Comparison of ENCODE assay signal across 31 cellular contexts in the genomic region with DNA sequence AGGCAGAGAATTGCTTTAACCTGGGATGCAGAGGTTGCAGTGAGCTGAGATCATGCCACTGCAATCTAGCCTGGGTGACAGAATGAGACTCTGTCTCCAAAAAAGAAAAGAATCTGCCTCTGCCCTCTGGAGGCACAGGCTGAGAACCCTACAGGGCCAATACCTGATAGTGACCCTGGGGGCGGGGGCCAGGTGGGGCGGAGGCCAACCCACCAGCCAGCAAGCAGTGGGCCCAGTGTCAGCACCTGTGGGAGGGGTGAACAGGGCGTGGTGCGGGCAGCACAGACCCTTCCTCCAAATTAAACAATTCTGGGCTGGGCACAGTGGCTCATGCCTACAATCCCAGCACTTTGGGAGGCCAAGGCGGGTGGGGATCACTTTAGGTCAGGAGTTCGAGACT. TPM values are rescaled to one million over a fixed set of nuclear protein-coding genes. Genes with fewer than 3 reads are reported as not detected.
"Had no signal": no experiment of that assay in that cellular context is flagged by ENCODE, and none has a peak within 500 bp of the region (broad histone marks: within the 10 kb centered on the region; RNA-seq: fewer than 3 reads in every experiment).

No MANE protein-coding gene starts in this region.

- H3K4me3 ChIP-seq: esophagus squamous epithelium, heart right ventricle, lung, mucosa of descending colon, neural progenitor cell, ovary, psoas muscle, skin epidermis, suprapubic skin, transverse colon, vagina had no signal

- H3K9me3 ChIP-seq: esophagus squamous epithelium, heart right ventricle, mucosa of descending colon, ovary, psoas muscle, suprapubic skin, transverse colon, vagina had no signal

- FAIRE-seq: endometrium, islet of Langerhans had no signal

- H2AFZ ChIP-seq: neural progenitor cell had no signal

- DNase-seq: cortex of kidney; effector memory CD8-positive, alpha-beta T cell; erythroblast; esophagus squamous epithelium; foreskin melanocyte; glutamatergic neuron; heart right ventricle; hippocampal formation; mesenchymal stem cell; mucosa of descending colon; naive thymus-derived CD4-positive, alpha-beta T cell; ovary; psoas muscle; stimulated activated CD4-positive, alpha-beta T cell treated with anti-CD3 and anti-CD28 coated beads, Interleukin-15, amount 100 ng/mL, for 24 hours; stimulated activated CD4-positive, alpha-beta T cell treated with anti-CD3 and anti-CD28 coated beads, Interleukin-2, amount 100 ng/mL, for 48 hours; stimulated activated naive B cell treated with anti-CD40 and anti-IgM and Interleukin-4, amounts not matched to agents 10 μg/mL and 1 μg/mL and 100 μg/mL, for 72 hours; transverse colon had no signal

- H3K27ac ChIP-seq: esophagus squamous epithelium, neural progenitor cell, ovary, psoas muscle, suprapubic skin, transverse colon, vagina had no signal

- H3K4me2 ChIP-seq: neural progenitor cell had no signal

- ATAC-seq: effector memory CD8-positive, alpha-beta T cell; mucosa of descending colon; naive thymus-derived CD4-positive, alpha-beta T cell; psoas muscle; stimulated activated naive B cell treated with anti-CD40 and anti-IgM and Interleukin-4, amounts not matched to agents 10 μg/mL and 1 μg/mL and 100 μg/mL, for 72 hours had no signal

- H3K27me3 ChIP-seq: heart right ventricle, neural progenitor cell, ovary, suprapubic skin, transverse colon, vagina had no signal

- H3K36me3 ChIP-seq: esophagus squamous epithelium, heart right ventricle, neural progenitor cell, ovary, suprapubic skin, transverse colon, vagina had no signal

- H3K9ac ChIP-seq: neural progenitor cell had no signal

- H3K4me1 ChIP-seq: suprapubic skin, transverse colon, vagina had no signal

RNA-seq across cellular contexts. Expression of a gene that starts 44.6 kb away (rescaled TPM):
- total RNA-seq: dermis microvascular lymphatic vessel endothelial cell; esophagus squamous epithelium; heart right ventricle; liver; mesothelial cell of epicardium; naive thymus-derived CD4-positive, alpha-beta T cell; psoas muscle; renal cortical epithelial cell; right cardiac atrium; ureter; vagina had no signal
- polyA plus RNA-seq: heart right ventricle; liver; naive thymus-derived CD4-positive, alpha-beta T cell; right cardiac atrium; thymus had no signal
